17 cellular contexts compared by ENCODE assay signal in the genomic region with DNA sequence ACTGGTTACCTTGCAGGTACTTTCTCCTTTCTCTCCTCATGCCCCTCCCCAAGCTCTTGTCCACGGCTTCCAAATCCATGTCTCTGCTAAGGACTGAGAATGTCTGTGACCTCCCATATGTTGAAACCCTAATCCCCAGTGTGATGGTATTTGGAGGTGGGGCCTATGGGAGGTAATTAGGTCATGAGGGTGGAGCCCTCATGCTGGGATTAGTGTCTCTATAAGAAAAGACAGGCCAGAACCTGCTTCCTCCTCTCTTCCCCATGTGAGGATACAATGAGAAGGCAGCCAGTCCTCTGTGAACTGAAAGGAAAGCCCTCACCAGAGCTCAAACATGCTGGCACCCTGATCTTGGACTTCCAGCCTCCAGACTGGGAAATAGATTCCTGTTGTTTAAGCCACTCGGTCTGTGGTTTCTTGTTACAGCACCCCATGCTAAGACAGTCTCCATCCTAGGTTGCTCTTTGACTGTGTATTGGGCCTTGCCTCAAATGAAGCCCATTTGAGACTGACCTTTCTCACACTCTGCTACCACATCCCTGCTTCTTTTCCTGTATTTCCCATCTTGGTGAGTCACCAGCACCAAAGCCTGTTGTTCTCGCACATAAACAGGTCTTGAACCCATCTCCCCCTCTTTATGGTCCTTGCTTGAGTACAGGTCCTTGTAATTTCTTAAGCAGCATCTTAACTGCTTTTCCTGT.
DNase-seq lines count a peak whose midpoint lies in the region; ATAC-seq, FAIRE-seq and TF ChIP-seq lines count a peak whose summit lies in the region.
"Had no signal": no experiment of that assay in that cellular context is flagged by ENCODE, and none has a peak within 500 bp of the region (broad histone marks: within the 10 kb centered on the region; RNA-seq: fewer than 3 reads in every experiment).

No MANE protein-coding gene starts in this region.

- no peak overlapping the region for H3K4me3 Mint-ChIP-seq in activated T-helper 17 cell treated with anti-CD3 and anti-CD28 coated beads, Interleukin-2, amount 50 U/mL, for 72 hours
- H3K4me3 Mint-ChIP-seq: CD14-positive monocyte; naive thymus-derived CD4-positive, alpha-beta T cell had no signal

- peak; percentile 15 for DNase-seq in HT-29 (ENCODE audit: low spot score)
- peak; percentile 86 to 93 for DNase-seq in foreskin keratinocyte
- DNase-seq in small intestine, result peak; percentile 16
- no peak for DNase-seq in NCI-H774 (lab: John Stamatoyannopoulos, UW)
- no peak for DNase-seq in NCI-H2107 (lab: John Stamatoyannopoulos, UW)
- DNase-seq: activated naive CD4-positive, alpha-beta T cell treated with Interleukin-2 at 50 U/mL for 16 hours; glutamatergic neuron; KG1; left lung; naive thymus-derived CD4-positive, alpha-beta T cell; NCI-H2081 had no signal

- H3K9me3 ChIP-seq in small intestine (ENCODE audit: control insufficient read depth, low read depth), result no peaks in the 10 kb centered on the region
- H3K9me3 ChIP-seq: left lung, SJCRH30 had no signal

- H3K27me3 ChIP-seq in foreskin keratinocyte, result no peaks in the 10 kb centered on the region
- H3K27me3 ChIP-seq in small intestine (ENCODE audit: control insufficient read depth in 2 of 2, insufficient read depth in 2 of 2, low read length in 2 of 2), result no peaks in the 10 kb centered on the region
- H3K27me3 ChIP-seq: left lung had no signal

- no peaks in the 10 kb centered on the region for H3K4me1 Mint-ChIP-seq in activated T-helper 17 cell treated with anti-CD3 and anti-CD28 coated beads, Interleukin-2, amount 50 U/mL, for 72 hours
- H3K4me1 Mint-ChIP-seq: CD14-positive monocyte; naive thymus-derived CD4-positive, alpha-beta T cell had no signal

- no peak for FAIRE-seq in small intestine (lab: Jason Lieb, UNC)
- FAIRE-seq: TTC549, urothelium cell line had no signal

- H3K27ac Mint-ChIP-seq in activated T-helper 17 cell treated with anti-CD3 and anti-CD28 coated beads, Interleukin-2, amount 50 U/mL, for 72 hours, result no peak overlapping the region
- H3K27ac Mint-ChIP-seq: CD14-positive monocyte had no signal

- H3K27ac ChIP-seq in VCaP (peak overlapping the region; percentile 57), foreskin keratinocyte (peak overlapping the region; percentile 76), small intestine (ENCODE audit: low read depth in 1 of 2, low read length in 1 of 2) (no peak overlapping the region)
- H3K27ac ChIP-seq: left lung, SJCRH30 had no signal

- H3K9me3 Mint-ChIP-seq in activated T-helper 17 cell treated with anti-CD3 and anti-CD28 coated beads, Interleukin-2, amount 50 U/mL, for 72 hours, result no peaks in the 10 kb centered on the region
- H3K9me3 Mint-ChIP-seq: CD14-positive monocyte; naive thymus-derived CD4-positive, alpha-beta T cell had no signal

- 87 to 100% (median 91%) methylated on average over 3 of the region's 3 CpGs for WGBS in small intestine, 3 donors

- TF ChIP-seq CTCF in VCaP (conservative IDR thresholded peaks at IDR 0.05) (no peak), foreskin keratinocyte (conservative IDR thresholded peaks at IDR 0.05) (no peak)

- peak; percentile 95 for ATAC-seq in foreskin keratinocyte
- ATAC-seq in activated T-helper 17 cell treated with anti-CD3 and anti-CD28 coated beads, Interleukin-2, amount 50 U/mL, for 72 hours (replicated peaks), result no peak
- ATAC-seq: left lung; naive thymus-derived CD4-positive, alpha-beta T cell had no signal

- no peaks in the 10 kb centered on the region for H3K27me3 Mint-ChIP-seq in activated T-helper 17 cell treated with anti-CD3 and anti-CD28 coated beads, Interleukin-2, amount 50 U/mL, for 72 hours
- H3K27me3 Mint-ChIP-seq: naive thymus-derived CD4-positive, alpha-beta T cell had no signal

- H3K36me3 ChIP-seq in small intestine (ENCODE audit: control insufficient read depth in 2 of 2, insufficient read depth in 2 of 2, low read length in 2 of 2), result no peaks in the 10 kb centered on the region
- H3K36me3 ChIP-seq: left lung, SJCRH30 had no signal

- no peaks in the 10 kb centered on the region for H3K36me3 Mint-ChIP-seq in activated T-helper 17 cell treated with anti-CD3 and anti-CD28 coated beads, Interleukin-2, amount 50 U/mL, for 72 hours (ENCODE audit: low read depth)
- H3K36me3 Mint-ChIP-seq: CD14-positive monocyte; naive thymus-derived CD4-positive, alpha-beta T cell had no signal

- H3K4me3 ChIP-seq in small intestine (ENCODE audit: low read depth in 1 of 2, low read length in 2 of 2), result no peak overlapping the region
- H3K4me3 ChIP-seq: left lung, SJCRH30 had no signal

- peaks cover 9% of the 10 kb centered on the region for H3K4me1 ChIP-seq in foreskin keratinocyte
- H3K4me1 ChIP-seq in small intestine (ENCODE audit: control insufficient read depth in 2 of 2, insufficient read depth in 1 of 2, low read depth in 1 of 2, low read length in 1 of 2), result no peaks in the 10 kb centered on the region
- H3K4me1 ChIP-seq: left lung, SJCRH30 had no signal

Comparison
In these comparisons a context has a peak if more than half of its experiments do, and no peak if none do; other contexts are left out.
1. DNase-seq: peak in HT-29 (single experiment), foreskin keratinocyte (2 of 2) and small intestine (single experiment); none in NCI-H774 (single experiment) and NCI-H2107 (single experiment).
2. H3K27ac ChIP-seq: peak in VCaP (single experiment) and foreskin keratinocyte (single experiment); none in small intestine (0 of 2).